ENCODE assay signal across 24 cellular contexts in genomic region chr22:48753752-48754517, GRCh38.
DNase-seq lines count a peak whose midpoint lies in the region; ATAC-seq, FAIRE-seq and TF ChIP-seq lines count a peak whose summit lies in the region.
"Had no signal": no experiment of that assay in that cellular context is flagged by ENCODE, and none has a peak within 500 bp of the region (broad histone marks: within the 10 kb centered on the region; RNA-seq: fewer than 3 reads in every experiment).

No MANE protein-coding gene starts in this region.

- H3K4me1 Mint-ChIP-seq in T-helper 2 cell treated with Interferon-gamma antibody and Interleukin-4, amounts not matched to agents 5 μg/mL and 100 μg/mL, for 36 hours (ENCODE audit: low read depth), result no peaks in the 10 kb centered on the region
- H3K4me1 Mint-ChIP-seq in stimulated activated effector memory CD8-positive, alpha-beta T cell treated with anti-CD3 and anti-CD28 coated beads, Interleukin-12 subunit alpha, Interleukin-12 subunit beta, amount 100 ng/mL, for 72 hours, result no peaks in the 10 kb centered on the region
- no peaks in the 10 kb centered on the region for H3K4me1 Mint-ChIP-seq in activated CD4-positive, alpha-beta T cell treated with anti-CD3 and anti-CD28 coated beads, Interleukin-2, amount 10 ng/mL, durations not matched to agents 24 days and 14 days
- H3K4me1 Mint-ChIP-seq: activated B cell treated with CpG ODN at 0.5 μM for 24 hours; activated T-helper 17 cell treated with anti-CD3 and anti-CD28 coated beads, Interleukin-2, amount 50 U/mL, for 72 hours; stimulated activated naive B cell treated with anti-CD40 and anti-IgM and Interleukin-4, amounts not matched to agents 10 μg/mL and 1 μg/mL and 100 μg/mL, for 72 hours had no signal

- no peak overlapping the region for H3K4me3 ChIP-seq in K562
- H3K4me3 ChIP-seq in lung, result no peak overlapping the region
- H3K4me3 ChIP-seq: body of pancreas, heart left ventricle, SK-N-MC, thyroid gland had no signal

- WGBS in K562 (ENCODE audit: insufficient coverage, low coverage, missing lambda C conversion rate), result 2% methylated on average over 18 of the region's 25 CpGs
- WGBS in lung, 2 donors, result 86 to 91% methylated on average over 21 to 25 of the region's 25 CpGs

- no peaks in the 10 kb centered on the region for H3K36me3 Mint-ChIP-seq in T-helper 2 cell treated with Interferon-gamma antibody and Interleukin-4, amounts not matched to agents 5 μg/mL and 100 μg/mL, for 36 hours (ENCODE audit: low read depth)
- H3K36me3 Mint-ChIP-seq in stimulated activated effector memory CD8-positive, alpha-beta T cell treated with anti-CD3 and anti-CD28 coated beads, Interleukin-12 subunit alpha, Interleukin-12 subunit beta, amount 100 ng/mL, for 72 hours, result no peaks in the 10 kb centered on the region
- H3K36me3 Mint-ChIP-seq in activated CD4-positive, alpha-beta T cell treated with anti-CD3 and anti-CD28 coated beads, Interleukin-2, amount 10 ng/mL, durations not matched to agents 24 days and 14 days (ENCODE audit: low read depth), result no peaks in the 10 kb centered on the region
- H3K36me3 Mint-ChIP-seq: stimulated activated naive B cell treated with anti-CD40 and anti-IgM and Interleukin-4, amounts not matched to agents 10 μg/mL and 1 μg/mL and 100 μg/mL, for 72 hours had no signal

- no peak overlapping the region for H2AFZ ChIP-seq in K562 (ENCODE audit: low read depth, low read length)

- H3K36me3 ChIP-seq in K562 (ENCODE audit: control insufficient read depth, insufficient read depth, low read length) (no peaks in the 10 kb centered on the region), lung (ENCODE audit: control insufficient read depth in 2 of 2, insufficient read depth in 2 of 2, low read length in 2 of 2) (no peaks in the 10 kb centered on the region)
- H3K36me3 ChIP-seq: heart left ventricle, thyroid gland had no signal

- intact Hi-C loops in K562 (cut with micrococcal nuclease), result no loop called here
- intact Hi-C loops in activated CD4-positive, alpha-beta T cell treated with anti-CD3 and anti-CD28 coated beads, Interleukin-2, amount 10 ng/mL, durations not matched to agents 24 days and 14 days (cut with micrococcal nuclease), result no loop called here

- no peak overlapping the region for H3K27ac Mint-ChIP-seq in T-helper 2 cell treated with Interferon-gamma antibody and Interleukin-4, amounts not matched to agents 5 μg/mL and 100 μg/mL, for 36 hours
- no peak overlapping the region for H3K27ac Mint-ChIP-seq in stimulated activated effector memory CD8-positive, alpha-beta T cell treated with anti-CD3 and anti-CD28 coated beads, Interleukin-12 subunit alpha, Interleukin-12 subunit beta, amount 100 ng/mL, for 72 hours
- H3K27ac Mint-ChIP-seq in activated CD4-positive, alpha-beta T cell treated with anti-CD3 and anti-CD28 coated beads, Interleukin-2, amount 10 ng/mL, durations not matched to agents 24 days and 14 days, result no peak overlapping the region
- H3K27ac Mint-ChIP-seq: activated B cell treated with CpG ODN at 0.5 μM for 24 hours; activated T-helper 17 cell treated with anti-CD3 and anti-CD28 coated beads, Interleukin-2, amount 50 U/mL, for 72 hours; stimulated activated naive B cell treated with anti-CD40 and anti-IgM and Interleukin-4, amounts not matched to agents 10 μg/mL and 1 μg/mL and 100 μg/mL, for 72 hours had no signal

- TF ChIP-seq EP300 in K562 (IDR thresholded peaks at IDR 0.05; ENCODE audit: low read length), result no peak

- no peak overlapping the region for H3K27ac ChIP-seq in K562 (ENCODE audit: extremely low read depth, low read depth, low read length)
- H3K27ac ChIP-seq in lung (ENCODE audit: low read depth in 1 of 2, low read length in 1 of 2), result no peak overlapping the region
- H3K27ac ChIP-seq: 22Rv1, body of pancreas, heart left ventricle, SK-N-MC, thyroid gland had no signal

- POLR2A ChIA-PET in K562 (lab: Yijun Ruan, JAX), result no interaction called here

- no peaks in the 10 kb centered on the region for H3K4me1 ChIP-seq in K562 (replicated peaks in 1 of 2; ENCODE audit: control insufficient read depth in 2 of 2, insufficient read depth in 2 of 2, low read length in 2 of 2)
- no peaks in the 10 kb centered on the region for H3K4me1 ChIP-seq in lung (ENCODE audit: control insufficient read depth in 2 of 2, insufficient read depth in 2 of 2, low read length in 2 of 2)
- H3K4me1 ChIP-seq: body of pancreas, heart left ventricle, thyroid gland had no signal

- TF ChIP-seq POLR2A in K562 (conservative IDR thresholded peaks at IDR 0.05), result no peak

- H3K4me2 ChIP-seq in K562 (ENCODE audit: insufficient read depth, low read length), result no peak overlapping the region

- no peak overlapping the region for H3K4me3 Mint-ChIP-seq in T-helper 2 cell treated with Interferon-gamma antibody and Interleukin-4, amounts not matched to agents 5 μg/mL and 100 μg/mL, for 36 hours
- no peak overlapping the region for H3K4me3 Mint-ChIP-seq in stimulated activated effector memory CD8-positive, alpha-beta T cell treated with anti-CD3 and anti-CD28 coated beads, Interleukin-12 subunit alpha, Interleukin-12 subunit beta, amount 100 ng/mL, for 72 hours
- H3K4me3 Mint-ChIP-seq in activated CD4-positive, alpha-beta T cell treated with anti-CD3 and anti-CD28 coated beads, Interleukin-2, amount 10 ng/mL, durations not matched to agents 24 days and 14 days, result no peak overlapping the region
- H3K4me3 Mint-ChIP-seq: activated B cell treated with CpG ODN at 0.5 μM for 24 hours; activated T-helper 17 cell treated with anti-CD3 and anti-CD28 coated beads, Interleukin-2, amount 50 U/mL, for 72 hours; stimulated activated naive B cell treated with anti-CD40 and anti-IgM and Interleukin-4, amounts not matched to agents 10 μg/mL and 1 μg/mL and 100 μg/mL, for 72 hours had no signal

- in situ Hi-C loops in K562 (cut with MboI), result no loop called here

- H3K9me1 ChIP-seq in K562 (ENCODE audit: control insufficient read depth, insufficient read depth, low read length), result no peaks in the 10 kb centered on the region

- no peaks in the 10 kb centered on the region for H3K79me2 ChIP-seq in K562 (ENCODE audit: control insufficient read depth, insufficient read depth, low read length)

- H3K9me3 ChIP-seq in K562 (replicated peaks; ENCODE audit: control insufficient read depth, insufficient read depth, low read depth, low read length), result no peaks in the 10 kb centered on the region
- H3K9me3 ChIP-seq in lung (ENCODE audit: control insufficient read depth in 2 of 2, insufficient read depth in 1 of 2, low read length in 1 of 2), result no peaks in the 10 kb centered on the region
- H3K9me3 ChIP-seq: body of pancreas, heart left ventricle, thyroid gland had no signal

- CTCF ChIA-PET in K562 (lab: Yijun Ruan, JAX; ENCODE audit: low intra/inter-chr PET ratio), result no interaction called here

- ATAC-seq in K562 (no peak), lung (ENCODE audit: insufficient read depth, low FRiP score) (no peak), GM21619 (IDR thresholded peaks at IDR 0.05; ENCODE audit: unreplicated experiment) (no peak)
- ATAC-seq in stimulated activated effector memory CD8-positive, alpha-beta T cell treated with anti-CD3 and anti-CD28 coated beads, Interleukin-12 subunit alpha, Interleukin-12 subunit beta, amount 100 ng/mL, for 72 hours, result peak; percentile 3
- ATAC-seq: activated T-helper 17 cell treated with anti-CD3 and anti-CD28 coated beads, Interleukin-2, amount 50 U/mL, for 72 hours; body of pancreas; HCT116; heart left ventricle; stimulated activated naive B cell treated with anti-CD40 and anti-IgM and Interleukin-4, amounts not matched to agents 10 μg/mL and 1 μg/mL and 100 μg/mL, for 72 hours had no signal

- TF ChIP-seq RAD21 in K562 (CRISPR knock-in tag; conservative IDR thresholded peaks at IDR 0.05 in 1 of 2, IDR thresholded peaks at IDR 0.05 in 1 of 2), result no peak

- H3K27me3 ChIP-seq in K562 (ENCODE audit: control insufficient read depth in 2 of 2, insufficient read depth in 2 of 2, low read length in 2 of 2) (peaks cover 2 to 21% of the 10 kb centered on the region in 2 experiments; a peak in 3 of 5 replicates), lung (ENCODE audit: control insufficient read depth, insufficient read depth) (no peaks in the 10 kb centered on the region)
- H3K27me3 ChIP-seq: body of pancreas, thyroid gland had no signal

- no peak overlapping the region for H3K9ac ChIP-seq in K562 (ENCODE audit: insufficient read depth in 1 of 2, low read depth in 2 of 2, low read length in 2 of 2)

- TF ChIP-seq CTCF in K562 (IDR thresholded peaks at IDR 0.05 in 2 of 3, conservative IDR thresholded peaks at IDR 0.05 in 1 of 3; ENCODE audit: insufficient read depth in 2 of 3, low read depth in 1 of 3, low read length in 3 of 3) (no peak), lung (IDR thresholded peaks at IDR 0.05; ENCODE audit: control extremely low read depth, extremely low read depth) (no peak)

- BruUV-seq in K562 (replicated peaks; lab: Mats Ljungman, UMichigan), result no TSS peak

- H3K9me3 Mint-ChIP-seq in T-helper 2 cell treated with Interferon-gamma antibody and Interleukin-4, amounts not matched to agents 5 μg/mL and 100 μg/mL, for 36 hours, result no peaks in the 10 kb centered on the region
- H3K9me3 Mint-ChIP-seq in stimulated activated effector memory CD8-positive, alpha-beta T cell treated with anti-CD3 and anti-CD28 coated beads, Interleukin-12 subunit alpha, Interleukin-12 subunit beta, amount 100 ng/mL, for 72 hours, result no peaks in the 10 kb centered on the region
- H3K9me3 Mint-ChIP-seq in activated CD4-positive, alpha-beta T cell treated with anti-CD3 and anti-CD28 coated beads, Interleukin-2, amount 10 ng/mL, durations not matched to agents 24 days and 14 days, result no peaks in the 10 kb centered on the region
- H3K9me3 Mint-ChIP-seq: activated B cell treated with CpG ODN at 0.5 μM for 24 hours; activated T-helper 17 cell treated with anti-CD3 and anti-CD28 coated beads, Interleukin-2, amount 50 U/mL, for 72 hours; stimulated activated naive B cell treated with anti-CD40 and anti-IgM and Interleukin-4, amounts not matched to agents 10 μg/mL and 1 μg/mL and 100 μg/mL, for 72 hours had no signal

- no peaks in the 10 kb centered on the region for H4K20me1 ChIP-seq in K562 (replicated peaks; ENCODE audit: control insufficient read depth, insufficient read depth, low read length)

- peak; percentile 0 for DNase-seq in T-helper 2 cell treated with Interferon-gamma antibody and Interleukin-4, amounts not matched to agents 5 μg/mL and 100 μg/mL, for 36 hours (ENCODE audit: low spot score)
- no peak for DNase-seq in T-helper 2 cell
- no peak for DNase-seq in K562 (ENCODE audit: extremely low read depth in 1 of 4, low spot score in 3 of 4)
- peak; percentile 22 for DNase-seq in lung (ENCODE audit: low spot score)
- peak in 1 of 2 donors; percentile 13 for DNase-seq in stimulated activated effector memory CD8-positive, alpha-beta T cell treated with anti-CD3 and anti-CD28 coated beads, Interleukin-12 subunit alpha, Interleukin-12 subunit beta, amount 100 ng/mL, for 72 hours (ENCODE audit: low spot score in 2 of 2)
- no peak for DNase-seq in stimulated activated naive CD4-positive, alpha-beta T cell treated with Interleukin-2 at 50 U/mL for 16 hours (lab: John Stamatoyannopoulos, UW)
- no peak for DNase-seq in activated CD4-positive, alpha-beta T cell treated with anti-CD3 and anti-CD28 coated beads, Interleukin-2, amount 10 ng/mL, durations not matched to agents 24 days and 14 days
- DNase-seq: activated B cell treated with CpG ODN at 0.5 μM for 24 hours; body of pancreas; cortex of kidney; DMS79; NCI-H1048; NCI-H2081; NCI-H446; stimulated activated naive B cell treated with anti-CD40 and anti-IgM and Interleukin-4, amounts not matched to agents 10 μg/mL and 1 μg/mL and 100 μg/mL, for 72 hours; thyroid gland had no signal

- H3K27me3 Mint-ChIP-seq in T-helper 2 cell treated with Interferon-gamma antibody and Interleukin-4, amounts not matched to agents 5 μg/mL and 100 μg/mL, for 36 hours (ENCODE audit: low read depth), result no peaks in the 10 kb centered on the region
- no peaks in the 10 kb centered on the region for H3K27me3 Mint-ChIP-seq in activated CD4-positive, alpha-beta T cell treated with anti-CD3 and anti-CD28 coated beads, Interleukin-2, amount 10 ng/mL, durations not matched to agents 24 days and 14 days
- H3K27me3 Mint-ChIP-seq: activated B cell treated with CpG ODN at 0.5 μM for 24 hours had no signal

- FAIRE-seq in K562 (lab: Jason Lieb, UNC), result no peak
- FAIRE-seq: HTR-8/SVneo, RCC 7860 had no signal

Comparison
In these comparisons a context has a peak if more than half of its experiments do, and no peak if none do; other contexts are left out.
1. DNase-seq: peak in T-helper 2 cell treated with Interferon-gamma antibody and Interleukin-4, amounts not matched to agents 5 μg/mL and 100 μg/mL, for 36 hours (single experiment) and lung (single experiment); none in T-helper 2 cell (0 of 5), K562 (0 of 4), stimulated activated naive CD4-positive, alpha-beta T cell treated with Interleukin-2 at 50 U/mL for 16 hours (single experiment) and activated CD4-positive, alpha-beta T cell treated with anti-CD3 and anti-CD28 coated beads, Interleukin-2, amount 10 ng/mL, durations not matched to agents 24 days and 14 days (single experiment).